ENCODE assay signal across 1 cellular context in the genomic region with DNA sequence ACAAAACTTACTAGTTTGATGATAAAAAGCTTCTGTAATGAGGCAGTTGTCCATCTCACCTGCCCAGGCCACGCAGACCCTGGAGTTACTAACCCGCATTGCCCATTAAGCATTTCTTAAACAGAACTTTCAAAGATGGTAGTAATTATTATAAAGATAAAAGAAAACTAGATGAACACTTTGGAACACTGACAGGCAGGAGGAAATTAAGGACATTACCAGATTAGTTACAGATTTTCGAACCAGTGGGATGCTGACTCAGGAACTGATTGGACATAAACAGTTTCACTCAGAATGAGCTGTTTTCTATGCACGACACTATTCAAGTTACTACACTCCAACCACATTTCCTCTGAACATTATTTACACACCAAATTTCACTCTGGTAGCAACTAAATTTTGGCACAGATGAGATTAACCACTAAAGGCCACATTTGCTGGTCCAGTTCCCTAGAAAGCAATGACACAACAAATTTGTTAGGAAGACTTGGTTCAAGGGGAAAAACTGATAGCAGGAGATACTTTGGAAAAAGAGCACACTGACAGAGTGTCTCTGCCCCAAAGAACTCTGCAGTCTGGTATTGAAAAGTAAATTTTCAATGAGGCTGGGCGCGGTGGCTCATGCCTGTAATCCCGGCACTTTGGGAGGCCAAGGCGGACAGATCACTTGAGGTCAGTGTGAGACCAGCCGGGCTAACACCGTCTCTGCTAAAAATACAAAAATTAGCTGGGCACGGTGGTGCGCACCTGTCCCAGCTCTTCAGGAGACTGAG.
TF ChIP-seq lines count a peak whose summit lies in the region.

No MANE protein-coding gene starts in this region.

TF ChIP-seq in HepG2, 621 proteins besides CTCF, POLR2A, EP300 and RAD21 (continued from another document and continues in another):
- TF ChIP-seq, protein P1, sequence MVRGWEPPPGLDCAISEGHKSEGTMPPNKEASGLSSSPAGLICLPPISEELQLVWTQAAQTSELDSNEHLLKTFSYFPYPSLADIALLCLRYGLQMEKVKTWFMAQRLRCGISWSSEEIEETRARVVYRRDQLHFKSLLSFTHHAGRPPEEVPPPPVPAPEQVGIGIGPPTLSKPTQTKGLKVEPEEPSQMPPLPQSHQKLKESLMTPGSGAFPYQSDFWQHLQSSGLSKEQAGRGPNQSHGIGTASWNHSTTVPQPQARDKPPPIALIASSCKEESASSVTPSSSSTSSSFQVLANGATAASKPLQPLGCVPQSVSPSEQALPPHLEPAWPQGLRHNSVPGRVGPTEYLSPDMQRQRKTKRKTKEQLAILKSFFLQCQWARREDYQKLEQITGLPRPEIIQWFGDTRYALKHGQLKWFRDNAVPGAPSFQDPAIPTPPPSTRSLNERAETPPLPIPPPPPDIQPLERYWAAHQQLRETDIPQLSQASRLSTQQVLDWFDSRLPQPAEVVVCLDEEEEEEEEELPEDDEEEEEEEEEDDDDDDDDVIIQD (CRISPR knock-in tag; IDR thresholded peaks at IDR 0.05; ENCODE audit: low read depth), result no peak
- TF ChIP-seq ZNF446 (CRISPR knock-in tag; IDR thresholded peaks at IDR 0.05) (no peak), ZNF850 (CRISPR knock-in tag; conservative IDR thresholded peaks at IDR 0.05) (no peak), HNF4G (IDR thresholded peaks at IDR 0.05; ENCODE audit: borderline replicate concordance, low read depth, low read length) (no peak), HNF4G (CRISPR knock-in tag; IDR thresholded peaks at IDR 0.05; ENCODE audit: borderline replicate concordance, low read depth) (no peak), PHF8 (CRISPR knock-in tag; IDR thresholded peaks at IDR 0.05) (peak; percentile 8; the same call in 1 of the 2 replicates), NCOA5 (CRISPR knock-in tag; IDR thresholded peaks at IDR 0.05) (no peak), IKZF4 (CRISPR knock-in tag; IDR thresholded peaks at IDR 0.05; ENCODE audit: borderline replicate concordance, low read depth, not compliant biosample characterization) (no peak), NBN (conservative IDR thresholded peaks at IDR 0.05) (no peak), NR1H2 (CRISPR knock-in tag; IDR thresholded peaks at IDR 0.05; ENCODE audit: borderline replicate concordance, low read depth) (no peak), KLF16 (CRISPR knock-in tag; IDR thresholded peaks at IDR 0.05) (no peak), ZMYM4 (CRISPR knock-in tag; IDR thresholded peaks at IDR 0.05) (no peak), CHD4 (IDR thresholded peaks at IDR 0.05; ENCODE audit: borderline replicate concordance, low read length) (no peak), ZNF501 (CRISPR knock-in tag; IDR thresholded peaks at IDR 0.05) (0 out of 2 replicates have a peak, but pooled peaks have one; percentile 43), AHR (CRISPR knock-in tag; IDR thresholded peaks at IDR 0.05) (peak; percentile 27; the same call in 1 of the 2 replicates), MXI1 (IDR thresholded peaks at IDR 0.05; ENCODE audit: borderline replicate concordance, low read depth, low read length) (no peak), DMAP1 (CRISPR knock-in tag; IDR thresholded peaks at IDR 0.05) (no peak), RELA (CRISPR knock-in tag; IDR thresholded peaks at IDR 0.05) (no peak), TBL1XR1 (IDR thresholded peaks at IDR 0.05; ENCODE audit: borderline replicate concordance, low read length, partially characterized antibody) (no peak), ZNF674 (CRISPR knock-in tag; IDR thresholded peaks at IDR 0.05; ENCODE audit: low read depth) (no peak), GATAD1 (CRISPR knock-in tag; IDR thresholded peaks at IDR 0.05) (no peak), ZNF367 (CRISPR knock-in tag; IDR thresholded peaks at IDR 0.05; ENCODE audit: borderline replicate concordance) (no peak), ZNF724P (CRISPR knock-in tag; IDR thresholded peaks at IDR 0.05; ENCODE audit: borderline replicate concordance) (peak; percentile 55; the same call in 1 of the 2 replicates), ZNF207 (IDR thresholded peaks at IDR 0.05; ENCODE audit: borderline replicate concordance) (no peak), ZSCAN12 (CRISPR knock-in tag; IDR thresholded peaks at IDR 0.05) (peak; percentile 85; the same call in 1 of the 2 replicates), ZSCAN22 (CRISPR knock-in tag; IDR thresholded peaks at IDR 0.05) (no peak)
- TF ChIP-seq, protein P2, sequence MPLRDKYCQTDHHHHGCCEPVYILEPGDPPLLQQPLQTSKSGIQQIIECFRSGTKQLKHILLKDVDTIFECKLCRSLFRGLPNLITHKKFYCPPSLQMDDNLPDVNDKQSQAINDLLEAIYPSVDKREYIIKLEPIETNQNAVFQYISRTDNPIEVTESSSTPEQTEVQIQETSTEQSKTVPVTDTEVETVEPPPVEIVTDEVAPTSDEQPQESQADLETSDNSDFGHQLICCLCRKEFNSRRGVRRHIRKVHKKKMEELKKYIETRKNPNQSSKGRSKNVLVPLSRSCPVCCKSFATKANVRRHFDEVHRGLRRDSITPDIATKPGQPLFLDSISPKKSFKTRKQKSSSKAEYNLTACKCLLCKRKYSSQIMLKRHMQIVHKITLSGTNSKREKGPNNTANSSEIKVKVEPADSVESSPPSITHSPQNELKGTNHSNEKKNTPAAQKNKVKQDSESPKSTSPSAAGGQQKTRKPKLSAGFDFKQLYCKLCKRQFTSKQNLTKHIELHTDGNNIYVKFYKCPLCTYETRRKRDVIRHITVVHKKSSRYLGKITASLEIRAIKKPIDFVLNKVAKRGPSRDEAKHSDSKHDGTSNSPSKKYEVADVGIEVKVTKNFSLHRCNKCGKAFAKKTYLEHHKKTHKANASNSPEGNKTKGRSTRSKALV (CRISPR knock-in tag; IDR thresholded peaks at IDR 0.05), result no peak
- TF ChIP-seq, protein P3, sequence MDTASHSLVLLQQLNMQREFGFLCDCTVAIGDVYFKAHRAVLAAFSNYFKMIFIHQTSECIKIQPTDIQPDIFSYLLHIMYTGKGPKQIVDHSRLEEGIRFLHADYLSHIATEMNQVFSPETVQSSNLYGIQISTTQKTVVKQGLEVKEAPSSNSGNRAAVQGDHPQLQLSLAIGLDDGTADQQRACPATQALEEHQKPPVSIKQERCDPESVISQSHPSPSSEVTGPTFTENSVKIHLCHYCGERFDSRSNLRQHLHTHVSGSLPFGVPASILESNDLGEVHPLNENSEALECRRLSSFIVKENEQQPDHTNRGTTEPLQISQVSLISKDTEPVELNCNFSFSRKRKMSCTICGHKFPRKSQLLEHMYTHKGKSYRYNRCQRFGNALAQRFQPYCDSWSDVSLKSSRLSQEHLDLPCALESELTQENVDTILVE (CRISPR knock-in tag; IDR thresholded peaks at IDR 0.05), result no peak; the same call in 1 of the 2 replicates
- TF ChIP-seq, protein P4, sequence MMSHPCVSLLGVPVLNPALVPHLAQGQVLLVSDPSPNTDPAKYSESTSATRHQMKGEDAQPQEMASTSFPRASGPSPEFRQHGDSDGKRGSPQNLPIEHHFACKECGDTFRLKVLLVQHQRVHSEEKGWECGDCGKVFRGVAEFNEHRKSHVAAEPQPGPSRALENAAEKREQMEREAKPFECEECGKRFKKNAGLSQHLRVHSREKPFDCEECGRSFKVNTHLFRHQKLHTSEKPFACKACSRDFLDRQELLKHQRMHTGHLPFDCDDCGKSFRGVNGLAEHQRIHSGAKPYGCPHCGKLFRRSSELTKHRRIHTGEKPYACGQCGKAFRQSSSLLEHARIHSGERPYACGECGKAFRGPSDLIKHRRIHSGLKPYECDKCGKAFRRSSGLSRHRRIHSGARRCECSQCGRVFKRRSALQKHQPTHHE (CRISPR knock-in tag; IDR thresholded peaks at IDR 0.05; ENCODE audit: borderline replicate concordance), result no peak
- TF ChIP-seq, protein P5, sequence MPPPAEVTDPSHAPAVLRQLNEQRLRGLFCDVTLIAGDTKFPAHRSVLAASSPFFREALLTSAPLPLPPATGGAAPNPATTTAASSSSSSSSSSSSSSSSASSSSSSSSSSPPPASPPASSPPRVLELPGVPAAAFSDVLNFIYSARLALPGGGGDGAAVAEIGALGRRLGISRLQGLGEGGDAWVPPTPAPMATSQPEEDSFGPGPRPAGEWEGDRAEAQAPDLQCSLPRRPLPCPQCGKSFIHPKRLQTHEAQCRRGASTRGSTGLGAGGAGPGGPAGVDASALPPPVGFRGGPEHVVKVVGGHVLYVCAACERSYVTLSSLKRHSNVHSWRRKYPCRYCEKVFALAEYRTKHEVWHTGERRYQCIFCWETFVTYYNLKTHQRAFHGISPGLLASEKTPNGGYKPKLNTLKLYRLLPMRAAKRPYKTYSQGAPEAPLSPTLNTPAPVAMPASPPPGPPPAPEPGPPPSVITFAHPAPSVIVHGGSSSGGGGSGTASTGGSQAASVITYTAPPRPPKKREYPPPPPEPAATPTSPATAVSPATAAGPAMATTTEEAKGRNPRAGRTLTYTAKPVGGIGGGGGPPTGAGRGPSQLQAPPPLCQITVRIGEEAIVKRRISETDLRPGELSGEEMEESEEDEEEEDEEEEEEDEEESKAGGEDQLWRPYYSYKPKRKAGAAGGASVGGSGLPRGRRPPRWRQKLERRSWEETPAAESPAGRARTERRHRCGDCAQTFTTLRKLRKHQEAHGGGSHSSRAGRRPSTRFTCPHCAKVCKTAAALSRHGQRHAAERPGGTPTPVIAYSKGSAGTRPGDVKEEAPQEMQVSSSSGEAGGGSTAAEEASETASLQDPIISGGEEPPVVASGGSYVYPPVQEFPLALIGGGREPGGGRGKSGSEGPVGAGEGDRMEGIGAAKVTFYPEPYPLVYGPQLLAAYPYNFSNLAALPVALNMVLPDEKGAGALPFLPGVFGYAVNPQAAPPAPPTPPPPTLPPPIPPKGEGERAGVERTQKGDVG (CRISPR knock-in tag; IDR thresholded peaks at IDR 0.05; ENCODE audit: borderline replicate concordance), result no peak
- TF ChIP-seq, protein P6, sequence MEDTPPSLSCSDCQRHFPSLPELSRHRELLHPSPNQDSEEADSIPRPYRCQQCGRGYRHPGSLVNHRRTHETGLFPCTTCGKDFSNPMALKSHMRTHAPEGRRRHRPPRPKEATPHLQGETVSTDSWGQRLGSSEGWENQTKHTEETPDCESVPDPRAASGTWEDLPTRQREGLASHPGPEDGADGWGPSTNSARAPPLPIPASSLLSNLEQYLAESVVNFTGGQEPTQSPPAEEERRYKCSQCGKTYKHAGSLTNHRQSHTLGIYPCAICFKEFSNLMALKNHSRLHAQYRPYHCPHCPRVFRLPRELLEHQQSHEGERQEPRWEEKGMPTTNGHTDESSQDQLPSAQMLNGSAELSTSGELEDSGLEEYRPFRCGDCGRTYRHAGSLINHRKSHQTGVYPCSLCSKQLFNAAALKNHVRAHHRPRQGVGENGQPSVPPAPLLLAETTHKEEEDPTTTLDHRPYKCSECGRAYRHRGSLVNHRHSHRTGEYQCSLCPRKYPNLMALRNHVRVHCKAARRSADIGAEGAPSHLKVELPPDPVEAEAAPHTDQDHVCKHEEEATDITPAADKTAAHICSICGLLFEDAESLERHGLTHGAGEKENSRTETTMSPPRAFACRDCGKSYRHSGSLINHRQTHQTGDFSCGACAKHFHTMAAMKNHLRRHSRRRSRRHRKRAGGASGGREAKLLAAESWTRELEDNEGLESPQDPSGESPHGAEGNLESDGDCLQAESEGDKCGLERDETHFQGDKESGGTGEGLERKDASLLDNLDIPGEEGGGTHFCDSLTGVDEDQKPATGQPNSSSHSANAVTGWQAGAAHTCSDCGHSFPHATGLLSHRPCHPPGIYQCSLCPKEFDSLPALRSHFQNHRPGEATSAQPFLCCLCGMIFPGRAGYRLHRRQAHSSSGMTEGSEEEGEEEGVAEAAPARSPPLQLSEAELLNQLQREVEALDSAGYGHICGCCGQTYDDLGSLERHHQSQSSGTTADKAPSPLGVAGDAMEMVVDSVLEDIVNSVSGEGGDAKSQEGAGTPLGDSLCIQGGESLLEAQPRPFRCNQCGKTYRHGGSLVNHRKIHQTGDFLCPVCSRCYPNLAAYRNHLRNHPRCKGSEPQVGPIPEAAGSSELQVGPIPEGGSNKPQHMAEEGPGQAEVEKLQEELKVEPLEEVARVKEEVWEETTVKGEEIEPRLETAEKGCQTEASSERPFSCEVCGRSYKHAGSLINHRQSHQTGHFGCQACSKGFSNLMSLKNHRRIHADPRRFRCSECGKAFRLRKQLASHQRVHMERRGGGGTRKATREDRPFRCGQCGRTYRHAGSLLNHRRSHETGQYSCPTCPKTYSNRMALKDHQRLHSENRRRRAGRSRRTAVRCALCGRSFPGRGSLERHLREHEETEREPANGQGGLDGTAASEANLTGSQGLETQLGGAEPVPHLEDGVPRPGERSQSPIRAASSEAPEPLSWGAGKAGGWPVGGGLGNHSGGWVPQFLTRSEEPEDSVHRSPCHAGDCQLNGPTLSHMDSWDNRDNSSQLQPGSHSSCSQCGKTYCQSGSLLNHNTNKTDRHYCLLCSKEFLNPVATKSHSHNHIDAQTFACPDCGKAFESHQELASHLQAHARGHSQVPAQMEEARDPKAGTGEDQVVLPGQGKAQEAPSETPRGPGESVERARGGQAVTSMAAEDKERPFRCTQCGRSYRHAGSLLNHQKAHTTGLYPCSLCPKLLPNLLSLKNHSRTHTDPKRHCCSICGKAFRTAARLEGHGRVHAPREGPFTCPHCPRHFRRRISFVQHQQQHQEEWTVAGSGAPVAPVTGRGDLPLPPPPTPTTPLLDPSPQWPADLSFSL (CRISPR knock-in tag; IDR thresholded peaks at IDR 0.05), result no peak; the same call in 1 of the 2 replicates
- TF ChIP-seq, protein P7, sequence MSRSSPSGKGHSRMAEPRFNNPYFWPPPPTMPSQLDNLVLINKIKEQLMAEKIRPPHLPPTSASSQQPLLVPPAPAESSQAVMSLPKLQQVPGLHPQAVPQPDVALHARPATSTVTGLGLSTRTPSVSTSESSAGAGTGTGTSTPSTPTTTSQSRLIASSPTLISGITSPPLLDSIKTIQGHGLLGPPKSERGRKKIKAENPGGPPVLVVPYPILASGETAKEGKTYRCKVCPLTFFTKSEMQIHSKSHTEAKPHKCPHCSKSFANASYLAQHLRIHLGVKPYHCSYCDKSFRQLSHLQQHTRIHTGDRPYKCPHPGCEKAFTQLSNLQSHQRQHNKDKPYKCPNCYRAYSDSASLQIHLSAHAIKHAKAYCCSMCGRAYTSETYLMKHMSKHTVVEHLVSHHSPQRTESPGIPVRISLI (CRISPR knock-in tag; IDR thresholded peaks at IDR 0.05; ENCODE audit: borderline replicate concordance), result no peak
- TF ChIP-seq, protein P8, sequence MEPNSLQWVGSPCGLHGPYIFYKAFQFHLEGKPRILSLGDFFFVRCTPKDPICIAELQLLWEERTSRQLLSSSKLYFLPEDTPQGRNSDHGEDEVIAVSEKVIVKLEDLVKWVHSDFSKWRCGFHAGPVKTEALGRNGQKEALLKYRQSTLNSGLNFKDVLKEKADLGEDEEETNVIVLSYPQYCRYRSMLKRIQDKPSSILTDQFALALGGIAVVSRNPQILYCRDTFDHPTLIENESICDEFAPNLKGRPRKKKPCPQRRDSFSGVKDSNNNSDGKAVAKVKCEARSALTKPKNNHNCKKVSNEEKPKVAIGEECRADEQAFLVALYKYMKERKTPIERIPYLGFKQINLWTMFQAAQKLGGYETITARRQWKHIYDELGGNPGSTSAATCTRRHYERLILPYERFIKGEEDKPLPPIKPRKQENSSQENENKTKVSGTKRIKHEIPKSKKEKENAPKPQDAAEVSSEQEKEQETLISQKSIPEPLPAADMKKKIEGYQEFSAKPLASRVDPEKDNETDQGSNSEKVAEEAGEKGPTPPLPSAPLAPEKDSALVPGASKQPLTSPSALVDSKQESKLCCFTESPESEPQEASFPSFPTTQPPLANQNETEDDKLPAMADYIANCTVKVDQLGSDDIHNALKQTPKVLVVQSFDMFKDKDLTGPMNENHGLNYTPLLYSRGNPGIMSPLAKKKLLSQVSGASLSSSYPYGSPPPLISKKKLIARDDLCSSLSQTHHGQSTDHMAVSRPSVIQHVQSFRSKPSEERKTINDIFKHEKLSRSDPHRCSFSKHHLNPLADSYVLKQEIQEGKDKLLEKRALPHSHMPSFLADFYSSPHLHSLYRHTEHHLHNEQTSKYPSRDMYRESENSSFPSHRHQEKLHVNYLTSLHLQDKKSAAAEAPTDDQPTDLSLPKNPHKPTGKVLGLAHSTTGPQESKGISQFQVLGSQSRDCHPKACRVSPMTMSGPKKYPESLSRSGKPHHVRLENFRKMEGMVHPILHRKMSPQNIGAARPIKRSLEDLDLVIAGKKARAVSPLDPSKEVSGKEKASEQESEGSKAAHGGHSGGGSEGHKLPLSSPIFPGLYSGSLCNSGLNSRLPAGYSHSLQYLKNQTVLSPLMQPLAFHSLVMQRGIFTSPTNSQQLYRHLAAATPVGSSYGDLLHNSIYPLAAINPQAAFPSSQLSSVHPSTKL (CRISPR knock-in tag; IDR thresholded peaks at IDR 0.05), result 0 out of 2 replicates have a peak, but pooled peaks have one; percentile 9
